In the genomic region with DNA sequence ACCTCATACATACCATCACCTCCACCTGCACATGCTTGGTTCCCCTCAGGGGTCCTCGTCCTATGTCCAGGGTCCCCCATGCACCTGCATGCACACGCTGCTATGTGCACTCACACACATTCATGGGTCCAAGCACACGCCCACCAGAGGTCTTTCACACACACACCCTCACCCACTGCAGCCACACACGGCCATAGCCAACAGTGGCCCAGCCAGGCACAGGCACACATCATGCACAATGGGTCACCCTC, we compare ENCODE assay signal across 8 cellular contexts. TPM values are rescaled to one million over a fixed set of nuclear protein-coding genes. Genes with fewer than 3 reads are reported as not detected.
A peak's percentile ranks its signal among the peaks of the same experiment; 100 is the strongest.
DNase-seq lines count a peak whose midpoint lies in the region; ATAC-seq and TF ChIP-seq lines count a peak whose summit lies in the region.

No MANE protein-coding gene starts in this region.

- intact Hi-C loops in sigmoid colon (cut with DNase I): no loop called here
- intact Hi-C loops in testis (cut with DNase I; ENCODE audit: low total_unique reads): no loop called here

- peaks cover 3% of the 10 kb centered on the region; the same call in 1 of the 2 replicates for H3K79me2 ChIP-seq in GM23338 (replicated peaks; ENCODE audit: insufficient read depth)
- H3K79me2 ChIP-seq in hepatocyte: peaks cover 44% of the 10 kb centered on the region

- peaks cover 19% of the 10 kb centered on the region; the same call in 1 of the 2 replicates for H3F3A ChIP-seq in GM23338 (replicated peaks; ENCODE audit: low read depth)

- peaks cover 29% of the 10 kb centered on the region for H3K27me3 Mint-ChIP-seq in GM23338 (ENCODE audit: insufficient read depth, low read depth, poor library complexity)
- H3K27me3 Mint-ChIP-seq in activated T-helper 17 cell treated with anti-CD3 and anti-CD28 coated beads, Interleukin-2, amount 50 U/mL, for 72 hours: peaks cover 23% of the 10 kb centered on the region

- H3K4me3 ChIP-seq in GM23338 (peak overlapping the region; percentile 76; the same call in 1 of the 2 replicates), hepatocyte (peak overlapping the region; percentile 88), sigmoid colon (peak overlapping the region; percentile 65 to 77 (median 74)), testis (no peak overlapping the region)

- no peak overlapping the region for H3K27ac Mint-ChIP-seq in GM23338
- H3K27ac Mint-ChIP-seq in activated T-helper 17 cell treated with anti-CD3 and anti-CD28 coated beads, Interleukin-2, amount 50 U/mL, for 72 hours: no peak overlapping the region

- no peaks in the 10 kb centered on the region for H3K9me3 Mint-ChIP-seq in GM23338
- H3K9me3 Mint-ChIP-seq in activated T-helper 17 cell treated with anti-CD3 and anti-CD28 coated beads, Interleukin-2, amount 50 U/mL, for 72 hours: no peaks in the 10 kb centered on the region

- no peak overlapping the region for H3K27ac ChIP-seq in GM23338 (ENCODE audit: low read depth)
- no peak overlapping the region for H3K27ac ChIP-seq in hepatocyte
- peak overlapping the region; percentile 82 to 95 (median 94) for H3K27ac ChIP-seq in sigmoid colon
- H3K27ac ChIP-seq in testis: no peak overlapping the region

- TF ChIP-seq EP300 in sigmoid colon (IDR thresholded peaks at IDR 0.05): no peak

- H3K9me2 ChIP-seq in GM23338 (ENCODE audit: insufficient read depth) (no peaks in the 10 kb centered on the region), hepatocyte (replicated peaks; ENCODE audit: insufficient read depth) (no peaks in the 10 kb centered on the region)

- H4K20me1 ChIP-seq in GM23338 (replicated peaks; ENCODE audit: insufficient read depth) (peaks cover 4% of the 10 kb centered on the region; the same call in 1 of the 2 replicates), hepatocyte (ENCODE audit: insufficient read depth, poor library complexity, severe bottlenecking) (peaks cover 2% of the 10 kb centered on the region)

- H3K9me3 ChIP-seq in hepatocyte (ENCODE audit: low read depth): no peaks in the 10 kb centered on the region
- no peaks in the 10 kb centered on the region for H3K9me3 ChIP-seq in sigmoid colon
- no peaks in the 10 kb centered on the region for H3K9me3 ChIP-seq in testis

- no peak for DNase-seq in GM23338 (ENCODE audit: low spot score)
- DNase-seq in hepatocyte (ENCODE audit: low spot score): no peak
- DNase-seq in sigmoid colon: no peak
- DNase-seq in T-helper 9 cell: no peak
- DNase-seq in testis: no peak

- TF ChIP-seq CTCF in GM23338 (conservative IDR thresholded peaks at IDR 0.05; ENCODE audit: low read depth in 2 of 2): no peak
- TF ChIP-seq CTCF in hepatocyte (IDR thresholded peaks at IDR 0.05; ENCODE audit: poor library complexity): no peak
- no peak for TF ChIP-seq CTCF in sigmoid colon (IDR thresholded peaks at IDR 0.05)
- TF ChIP-seq CTCF in testis (IDR thresholded peaks at IDR 0.05): no peak

- H3K27me3 ChIP-seq in GM23338 (ENCODE audit: insufficient read depth) (peaks cover 18% of the 10 kb centered on the region), hepatocyte (no peaks in the 10 kb centered on the region), sigmoid colon (no peaks in the 10 kb centered on the region), testis (no peaks in the 10 kb centered on the region)

- H3K36me3 Mint-ChIP-seq in GM23338 (ENCODE audit: low read depth): no peaks in the 10 kb centered on the region; the same call in 2 of the 3 replicates
- peaks cover 6% of the 10 kb centered on the region for H3K36me3 Mint-ChIP-seq in activated T-helper 17 cell treated with anti-CD3 and anti-CD28 coated beads, Interleukin-2, amount 50 U/mL, for 72 hours (ENCODE audit: low read depth)

- no peaks in the 10 kb centered on the region for H3K36me3 ChIP-seq in GM23338 (ENCODE audit: insufficient read depth)
- no peaks in the 10 kb centered on the region for H3K36me3 ChIP-seq in hepatocyte (replicated peaks; ENCODE audit: insufficient read depth, low read depth)
- no peaks in the 10 kb centered on the region for H3K36me3 ChIP-seq in sigmoid colon
- no peaks in the 10 kb centered on the region for H3K36me3 ChIP-seq in testis (ENCODE audit: low read depth, missing control alignments)

- H3K4me1 ChIP-seq in GM23338 (ENCODE audit: insufficient read depth) (peaks cover 38% of the 10 kb centered on the region), hepatocyte (ENCODE audit: insufficient read depth) (peaks cover 23% of the 10 kb centered on the region), sigmoid colon (peaks cover 2 to 78% (median 60%) of the 10 kb centered on the region in 4 donors), testis (peaks cover 8% of the 10 kb centered on the region)

- 85% methylated on average over 3 of the region's 4 CpGs for WGBS in hepatocyte (ENCODE audit: low lambda C conversion rate, missing lambda C conversion rate)
- 40 to 54% methylated on average over 4 of the region's 4 CpGs for WGBS in sigmoid colon, 2 donors
- 66 to 74% methylated on average over 4 of the region's 4 CpGs for WGBS in testis, 2 donors

- ATAC-seq in GM23338: no peak
- ATAC-seq in activated T-helper 17 cell treated with anti-CD3 and anti-CD28 coated beads, Interleukin-2, amount 50 U/mL, for 72 hours (replicated peaks): no peak
- no peak for ATAC-seq in GM21786 (IDR thresholded peaks at IDR 0.05; ENCODE audit: unreplicated experiment)
- ATAC-seq in HG03442 (IDR thresholded peaks at IDR 0.05; ENCODE audit: unreplicated experiment): no peak

- H3K4me1 Mint-ChIP-seq in GM23338: peaks cover 59% of the 10 kb centered on the region
- peaks cover 13% of the 10 kb centered on the region for H3K4me1 Mint-ChIP-seq in activated T-helper 17 cell treated with anti-CD3 and anti-CD28 coated beads, Interleukin-2, amount 50 U/mL, for 72 hours

- H3K4me2 ChIP-seq in GM23338: peak overlapping the region; percentile 88
- peak overlapping the region; percentile 97 for H3K4me2 ChIP-seq in hepatocyte

- TF ChIP-seq POLR2A in sigmoid colon (IDR thresholded peaks at IDR 0.05) (no peak), testis (IDR thresholded peaks at IDR 0.05) (no peak)

- no peak overlapping the region for H2AFZ ChIP-seq in GM23338
- no peak overlapping the region for H2AFZ ChIP-seq in hepatocyte

- peak overlapping the region; percentile 88 for H3K4me3 Mint-ChIP-seq in GM23338
- peak overlapping the region; percentile 74 for H3K4me3 Mint-ChIP-seq in activated T-helper 17 cell treated with anti-CD3 and anti-CD28 coated beads, Interleukin-2, amount 50 U/mL, for 72 hours

TF ChIP-seq in GM23338, 12 proteins besides CTCF, POLR2A, EP300 and RAD21 (continues in another document):
- TF ChIP-seq EZH2 (IDR thresholded peaks at IDR 0.05; ENCODE audit: low read depth, unreplicated experiment) (no peak), STAT1 (IDR thresholded peaks at IDR 0.05; ENCODE audit: unreplicated experiment) (no peak)

RNA-seq across cellular contexts. Expression of gene SDC3, which starts 1.2 kb away (rescaled TPM):
- total RNA-seq in GM23338 (2014; rRNA removed; shearing (Covaris generic)): 22.4 and 29.7 TPM in 2 replicates
- 5.2 and 5.8 TPM in 2 replicates for polyA plus RNA-seq in GM23338 (2016; fragmentation: Nextera tagmentation; extraction: Ambion mirVana)
- under 1 TPM in 1 of 2 donors, not detected in 1; 0.11 TPM for total RNA-seq in activated T-helper 17 cell treated with anti-CD3 and anti-CD28 coated beads, Interleukin-2, amount 50 U/mL, for 72 hours
- 28.6 and 33.5 TPM in 2 replicates for total RNA-seq in hepatocyte
- polyA plus RNA-seq in hepatocyte: 51.0 and 60.0 TPM in 2 replicates
- total RNA-seq in sigmoid colon: 10 to 100 TPM; 29.9 to 91.1 (median 50.7) TPM
- polyA plus RNA-seq in sigmoid colon: 10 to 100 TPM in 1 of 3 donors, 1 to 10 TPM in 2; 2.4 to 29.8 (median 6.5) TPM
- total RNA-seq in testis: 1 to 10 TPM; 3.9 to 6.9 TPM
- polyA plus RNA-seq in testis (ENCODE audit: insufficient read depth, low read depth, low replicate concordance): 21.2 TPM

Comparison
In these comparisons a context has a peak if more than half of its experiments do, and no peak if none do; other contexts are left out.
1. H3K27ac ChIP-seq: peak in sigmoid colon (4 of 4); none in GM23338 (single experiment), hepatocyte (single experiment) and testis (0 of 2).
2. H3K4me3 ChIP-seq: peak in GM23338 (single experiment), hepatocyte (single experiment) and sigmoid colon (4 of 4); none in testis (0 of 2).
3. RNA of gene SDC3, which starts 1.2 kb away (total RNA-seq): 29.9 to 91.1 TPM in sigmoid colon, 28.6 to 33.5 TPM in hepatocyte, 22.4 to 29.7 TPM in GM23338 and 3.9 to 6.9 TPM in testis; 0.11 TPM in activated T-helper 17 cell treated with anti-CD3 and anti-CD28 coated beads, Interleukin-2, amount 50 U/mL, for 72 hours; every median in the first group is over 4 times any median in the second.